ENCODE assay signal across 2 cellular contexts in the genomic region with DNA sequence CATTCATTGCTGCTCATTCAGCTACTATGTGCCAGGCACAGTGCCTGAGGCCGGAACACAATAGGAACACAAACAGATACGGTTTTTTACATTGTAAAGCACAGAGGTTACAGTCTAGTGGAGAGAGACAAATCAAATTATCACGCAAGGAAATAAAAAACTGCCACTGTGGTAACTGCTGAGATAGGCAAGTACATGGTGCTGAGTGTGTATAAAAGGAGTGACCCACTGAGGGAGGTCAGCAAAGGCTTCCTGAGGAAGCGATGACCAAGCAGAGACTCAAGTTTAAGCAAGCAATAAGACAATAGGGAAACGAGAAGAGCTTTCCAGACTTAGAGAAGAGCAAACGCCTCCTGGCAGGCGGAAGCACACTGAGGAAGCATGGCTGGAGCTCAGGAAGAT.
TF ChIP-seq lines count a peak whose summit lies in the region.

No MANE protein-coding gene starts in this region.

TF ChIP-seq in liver, 16 proteins besides CTCF, POLR2A, EP300 and RAD21:
- peak; percentile 28 for TF ChIP-seq YY1 (IDR thresholded peaks at IDR 0.05)
- TF ChIP-seq SP1 (IDR thresholded peaks at IDR 0.05): peak; percentile 52
- peak in 1 of 2 donors; percentile 34 for TF ChIP-seq EGR1 (IDR thresholded peaks at IDR 0.05; ENCODE audit: low read depth in 2 of 2)
- TF ChIP-seq, protein P1, sequence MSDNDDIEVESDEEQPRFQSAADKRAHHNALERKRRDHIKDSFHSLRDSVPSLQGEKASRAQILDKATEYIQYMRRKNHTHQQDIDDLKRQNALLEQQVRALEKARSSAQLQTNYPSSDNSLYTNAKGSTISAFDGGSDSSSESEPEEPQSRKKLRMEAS (IDR thresholded peaks at IDR 0.05): peak; percentile 78
- peak; percentile 95 for TF ChIP-seq NR2F2 (IDR thresholded peaks at IDR 0.05)
- TF ChIP-seq, protein P2, sequence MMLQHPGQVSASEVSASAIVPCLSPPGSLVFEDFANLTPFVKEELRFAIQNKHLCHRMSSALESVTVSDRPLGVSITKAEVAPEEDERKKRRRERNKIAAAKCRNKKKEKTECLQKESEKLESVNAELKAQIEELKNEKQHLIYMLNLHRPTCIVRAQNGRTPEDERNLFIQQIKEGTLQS (IDR thresholded peaks at IDR 0.05): no peak
- no peak for TF ChIP-seq TAF1 (conservative IDR thresholded peaks at IDR 0.05)
- TF ChIP-seq RXRA (IDR thresholded peaks at IDR 0.05): peak; percentile 17 to 39
TF ChIP-seq in liver: peak in this region for 6.

TF ChIP-seq in HepG2, 621 proteins besides CTCF, POLR2A, EP300 and RAD21:
- TF ChIP-seq, protein P3, sequence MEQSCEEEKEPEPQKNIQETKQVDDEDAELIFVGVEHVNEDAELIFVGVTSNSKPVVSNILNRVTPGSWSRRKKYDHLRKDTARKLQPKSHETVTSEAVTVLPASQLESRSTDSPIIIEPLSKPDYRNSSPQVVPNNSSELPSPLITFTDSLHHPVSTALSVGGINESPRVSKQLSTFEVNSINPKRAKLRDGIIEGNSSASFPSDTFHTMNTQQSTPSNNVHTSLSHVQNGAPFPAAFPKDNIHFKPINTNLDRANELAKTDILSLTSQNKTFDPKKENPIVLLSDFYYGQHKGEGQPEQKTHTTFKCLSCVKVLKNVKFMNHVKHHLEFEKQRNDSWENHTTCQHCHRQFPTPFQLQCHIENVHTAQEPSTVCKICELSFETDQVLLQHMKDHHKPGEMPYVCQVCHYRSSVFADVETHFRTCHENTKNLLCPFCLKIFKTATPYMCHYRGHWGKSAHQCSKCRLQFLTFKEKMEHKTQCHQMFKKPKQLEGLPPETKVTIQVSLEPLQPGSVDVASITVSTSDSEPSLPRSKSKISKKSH (CRISPR knock-in tag; IDR thresholded peaks at IDR 0.05; ENCODE audit: borderline replicate concordance): no peak
- TF ChIP-seq, protein P4, sequence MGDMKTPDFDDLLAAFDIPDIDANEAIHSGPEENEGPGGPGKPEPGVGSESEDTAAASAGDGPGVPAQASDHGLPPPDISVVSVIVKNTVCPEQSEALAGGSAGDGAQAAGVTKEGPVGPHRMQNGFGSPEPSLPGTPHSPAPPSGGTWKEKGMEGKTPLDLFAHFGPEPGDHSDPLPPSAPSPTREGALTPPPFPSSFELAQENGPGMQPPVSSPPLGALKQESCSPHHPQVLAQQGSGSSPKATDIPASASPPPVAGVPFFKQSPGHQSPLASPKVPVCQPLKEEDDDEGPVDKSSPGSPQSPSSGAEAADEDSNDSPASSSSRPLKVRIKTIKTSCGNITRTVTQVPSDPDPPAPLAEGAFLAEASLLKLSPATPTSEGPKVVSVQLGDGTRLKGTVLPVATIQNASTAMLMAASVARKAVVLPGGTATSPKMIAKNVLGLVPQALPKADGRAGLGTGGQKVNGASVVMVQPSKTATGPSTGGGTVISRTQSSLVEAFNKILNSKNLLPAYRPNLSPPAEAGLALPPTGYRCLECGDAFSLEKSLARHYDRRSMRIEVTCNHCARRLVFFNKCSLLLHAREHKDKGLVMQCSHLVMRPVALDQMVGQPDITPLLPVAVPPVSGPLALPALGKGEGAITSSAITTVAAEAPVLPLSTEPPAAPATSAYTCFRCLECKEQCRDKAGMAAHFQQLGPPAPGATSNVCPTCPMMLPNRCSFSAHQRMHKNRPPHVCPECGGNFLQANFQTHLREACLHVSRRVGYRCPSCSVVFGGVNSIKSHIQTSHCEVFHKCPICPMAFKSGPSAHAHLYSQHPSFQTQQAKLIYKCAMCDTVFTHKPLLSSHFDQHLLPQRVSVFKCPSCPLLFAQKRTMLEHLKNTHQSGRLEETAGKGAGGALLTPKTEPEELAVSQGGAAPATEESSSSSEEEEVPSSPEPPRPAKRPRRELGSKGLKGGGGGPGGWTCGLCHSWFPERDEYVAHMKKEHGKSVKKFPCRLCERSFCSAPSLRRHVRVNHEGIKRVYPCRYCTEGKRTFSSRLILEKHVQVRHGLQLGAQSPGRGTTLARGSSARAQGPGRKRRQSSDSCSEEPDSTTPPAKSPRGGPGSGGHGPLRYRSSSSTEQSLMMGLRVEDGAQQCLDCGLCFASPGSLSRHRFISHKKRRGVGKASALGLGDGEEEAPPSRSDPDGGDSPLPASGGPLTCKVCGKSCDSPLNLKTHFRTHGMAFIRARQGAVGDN (CRISPR knock-in tag; IDR thresholded peaks at IDR 0.05): no peak
- no peak for TF ChIP-seq ZNF670 (CRISPR knock-in tag; IDR thresholded peaks at IDR 0.05; ENCODE audit: borderline replicate concordance)
- TF ChIP-seq, protein P5, sequence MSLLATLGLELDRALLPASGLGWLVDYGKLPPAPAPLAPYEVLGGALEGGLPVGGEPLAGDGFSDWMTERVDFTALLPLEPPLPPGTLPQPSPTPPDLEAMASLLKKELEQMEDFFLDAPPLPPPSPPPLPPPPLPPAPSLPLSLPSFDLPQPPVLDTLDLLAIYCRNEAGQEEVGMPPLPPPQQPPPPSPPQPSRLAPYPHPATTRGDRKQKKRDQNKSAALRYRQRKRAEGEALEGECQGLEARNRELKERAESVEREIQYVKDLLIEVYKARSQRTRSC (CRISPR knock-in tag; IDR thresholded peaks at IDR 0.05; ENCODE audit: low read depth): no peak
- TF ChIP-seq SOX13 (IDR thresholded peaks at IDR 0.05): no peak
- no peak for TF ChIP-seq SOX13 (CRISPR knock-in tag; conservative IDR thresholded peaks at IDR 0.05 in 1 of 2, IDR thresholded peaks at IDR 0.05 in 1 of 2)
- no peak for TF ChIP-seq SETDB1 (CRISPR knock-in tag; IDR thresholded peaks at IDR 0.05; ENCODE audit: borderline replicate concordance)
- TF ChIP-seq, protein P6, sequence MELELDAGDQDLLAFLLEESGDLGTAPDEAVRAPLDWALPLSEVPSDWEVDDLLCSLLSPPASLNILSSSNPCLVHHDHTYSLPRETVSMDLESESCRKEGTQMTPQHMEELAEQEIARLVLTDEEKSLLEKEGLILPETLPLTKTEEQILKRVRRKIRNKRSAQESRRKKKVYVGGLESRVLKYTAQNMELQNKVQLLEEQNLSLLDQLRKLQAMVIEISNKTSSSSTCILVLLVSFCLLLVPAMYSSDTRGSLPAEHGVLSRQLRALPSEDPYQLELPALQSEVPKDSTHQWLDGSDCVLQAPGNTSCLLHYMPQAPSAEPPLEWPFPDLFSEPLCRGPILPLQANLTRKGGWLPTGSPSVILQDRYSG (CRISPR knock-in tag; IDR thresholded peaks at IDR 0.05): no peak
- no peak for TF ChIP-seq ZNF629 (CRISPR knock-in tag; conservative IDR thresholded peaks at IDR 0.05)
- no peak for TF ChIP-seq GZF1 (CRISPR knock-in tag; IDR thresholded peaks at IDR 0.05)
- TF ChIP-seq ZFP36 (IDR thresholded peaks at IDR 0.05; ENCODE audit: borderline replicate concordance, low read depth, low read length, partially characterized antibody): no peak
- TF ChIP-seq, protein P7, sequence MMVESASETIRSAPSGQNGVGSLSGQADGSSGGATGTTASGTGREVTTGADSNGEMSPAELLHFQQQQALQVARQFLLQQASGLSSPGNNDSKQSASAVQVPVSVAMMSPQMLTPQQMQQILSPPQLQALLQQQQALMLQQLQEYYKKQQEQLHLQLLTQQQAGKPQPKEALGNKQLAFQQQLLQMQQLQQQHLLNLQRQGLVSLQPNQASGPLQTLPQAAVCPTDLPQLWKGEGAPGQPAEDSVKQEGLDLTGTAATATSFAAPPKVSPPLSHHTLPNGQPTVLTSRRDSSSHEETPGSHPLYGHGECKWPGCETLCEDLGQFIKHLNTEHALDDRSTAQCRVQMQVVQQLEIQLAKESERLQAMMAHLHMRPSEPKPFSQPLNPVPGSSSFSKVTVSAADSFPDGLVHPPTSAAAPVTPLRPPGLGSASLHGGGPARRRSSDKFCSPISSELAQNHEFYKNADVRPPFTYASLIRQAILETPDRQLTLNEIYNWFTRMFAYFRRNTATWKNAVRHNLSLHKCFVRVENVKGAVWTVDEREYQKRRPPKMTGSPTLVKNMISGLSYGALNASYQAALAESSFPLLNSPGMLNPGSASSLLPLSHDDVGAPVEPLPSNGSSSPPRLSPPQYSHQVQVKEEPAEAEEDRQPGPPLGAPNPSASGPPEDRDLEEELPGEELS (CRISPR knock-in tag; IDR thresholded peaks at IDR 0.05): no peak
- no peak for TF ChIP-seq PCBP1 (IDR thresholded peaks at IDR 0.05; ENCODE audit: borderline replicate concordance, low read depth, low read length)
- no peak for TF ChIP-seq ZNF337 (CRISPR knock-in tag; IDR thresholded peaks at IDR 0.05; ENCODE audit: borderline replicate concordance, low read depth)
- TF ChIP-seq NCOA5 (CRISPR knock-in tag; IDR thresholded peaks at IDR 0.05): no peak
- TF ChIP-seq SNAPC2 (CRISPR knock-in tag; IDR thresholded peaks at IDR 0.05): no peak
- TF ChIP-seq KLF6 (CRISPR knock-in tag; IDR thresholded peaks at IDR 0.05): no peak
- no peak for TF ChIP-seq ZNF839 (CRISPR knock-in tag; IDR thresholded peaks at IDR 0.05; ENCODE audit: borderline replicate concordance)
